In the genomic region with DNA sequence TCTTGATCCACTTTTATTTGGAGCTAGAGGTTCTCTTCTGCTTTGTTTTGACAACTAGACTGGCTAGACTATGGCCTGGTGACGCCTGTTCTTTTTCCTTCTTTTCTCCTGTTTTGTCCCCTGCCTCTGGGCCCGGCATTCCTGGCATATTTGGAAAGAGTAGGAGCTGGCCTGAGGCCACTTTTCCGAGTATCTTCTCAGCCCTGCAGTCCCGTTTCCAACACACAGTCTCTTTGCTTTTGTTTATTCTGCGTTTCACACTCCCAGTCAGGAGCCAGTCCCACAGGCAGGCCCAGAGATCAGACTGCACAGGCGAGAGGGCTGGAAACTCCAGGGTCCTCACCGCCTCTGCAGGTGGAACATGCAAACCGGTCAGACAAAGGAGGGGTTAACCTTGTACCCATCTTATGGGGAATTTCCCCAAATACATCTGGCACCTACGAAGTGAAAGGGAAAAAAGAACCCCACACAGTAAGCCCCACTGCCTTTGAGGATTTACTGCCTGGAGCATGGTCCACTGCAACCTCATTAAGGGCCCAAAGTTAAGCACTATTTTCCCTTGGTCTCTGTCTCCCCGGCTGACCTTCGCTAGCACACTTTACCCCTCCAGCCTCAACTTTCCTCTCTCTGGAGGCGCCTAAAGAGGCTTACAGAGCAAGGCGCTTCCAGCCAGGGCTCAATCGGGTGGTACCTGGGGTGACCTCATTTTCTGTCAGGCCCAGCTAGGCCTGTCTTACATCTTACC, we compare ENCODE assay signal across 1 cellular context.
A peak's percentile ranks its signal among the peaks of the same experiment; 100 is the strongest.
TF ChIP-seq lines count a peak whose summit lies in the region.

No MANE protein-coding gene starts in this region.

TF ChIP-seq in HepG2, 621 proteins besides CTCF, POLR2A, EP300 and RAD21 (continued from another document and continues in another):
- TF ChIP-seq, protein P1, sequence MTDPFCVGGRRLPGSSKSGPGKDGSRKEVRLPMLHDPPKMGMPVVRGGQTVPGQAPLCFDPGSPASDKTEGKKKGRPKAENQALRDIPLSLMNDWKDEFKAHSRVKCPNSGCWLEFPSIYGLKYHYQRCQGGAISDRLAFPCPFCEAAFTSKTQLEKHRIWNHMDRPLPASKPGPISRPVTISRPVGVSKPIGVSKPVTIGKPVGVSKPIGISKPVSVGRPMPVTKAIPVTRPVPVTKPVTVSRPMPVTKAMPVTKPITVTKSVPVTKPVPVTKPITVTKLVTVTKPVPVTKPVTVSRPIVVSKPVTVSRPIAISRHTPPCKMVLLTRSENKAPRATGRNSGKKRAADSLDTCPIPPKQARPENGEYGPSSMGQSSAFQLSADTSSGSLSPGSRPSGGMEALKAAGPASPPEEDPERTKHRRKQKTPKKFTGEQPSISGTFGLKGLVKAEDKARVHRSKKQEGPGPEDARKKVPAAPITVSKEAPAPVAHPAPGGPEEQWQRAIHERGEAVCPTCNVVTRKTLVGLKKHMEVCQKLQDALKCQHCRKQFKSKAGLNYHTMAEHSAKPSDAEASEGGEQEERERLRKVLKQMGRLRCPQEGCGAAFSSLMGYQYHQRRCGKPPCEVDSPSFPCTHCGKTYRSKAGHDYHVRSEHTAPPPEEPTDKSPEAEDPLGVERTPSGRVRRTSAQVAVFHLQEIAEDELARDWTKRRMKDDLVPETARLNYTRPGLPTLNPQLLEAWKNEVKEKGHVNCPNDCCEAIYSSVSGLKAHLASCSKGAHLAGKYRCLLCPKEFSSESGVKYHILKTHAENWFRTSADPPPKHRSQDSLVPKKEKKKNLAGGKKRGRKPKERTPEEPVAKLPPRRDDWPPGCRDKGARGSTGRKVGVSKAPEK (CRISPR knock-in tag; IDR thresholded peaks at IDR 0.05; ENCODE audit: borderline replicate concordance) = no peak
- no peak for TF ChIP-seq ZNF879 (CRISPR knock-in tag; IDR thresholded peaks at IDR 0.05)
- no peak for TF ChIP-seq RARG (CRISPR knock-in tag; IDR thresholded peaks at IDR 0.05; ENCODE audit: low read depth)
- no peak for TF ChIP-seq ZNF841 (CRISPR knock-in tag; IDR thresholded peaks at IDR 0.05; ENCODE audit: borderline replicate concordance)
- TF ChIP-seq, protein P2, sequence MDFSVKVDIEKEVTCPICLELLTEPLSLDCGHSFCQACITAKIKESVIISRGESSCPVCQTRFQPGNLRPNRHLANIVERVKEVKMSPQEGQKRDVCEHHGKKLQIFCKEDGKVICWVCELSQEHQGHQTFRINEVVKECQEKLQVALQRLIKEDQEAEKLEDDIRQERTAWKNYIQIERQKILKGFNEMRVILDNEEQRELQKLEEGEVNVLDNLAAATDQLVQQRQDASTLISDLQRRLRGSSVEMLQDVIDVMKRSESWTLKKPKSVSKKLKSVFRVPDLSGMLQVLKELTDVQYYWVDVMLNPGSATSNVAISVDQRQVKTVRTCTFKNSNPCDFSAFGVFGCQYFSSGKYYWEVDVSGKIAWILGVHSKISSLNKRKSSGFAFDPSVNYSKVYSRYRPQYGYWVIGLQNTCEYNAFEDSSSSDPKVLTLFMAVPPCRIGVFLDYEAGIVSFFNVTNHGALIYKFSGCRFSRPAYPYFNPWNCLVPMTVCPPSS (IDR thresholded peaks at IDR 0.05) = no peak
- TF ChIP-seq, protein P3, sequence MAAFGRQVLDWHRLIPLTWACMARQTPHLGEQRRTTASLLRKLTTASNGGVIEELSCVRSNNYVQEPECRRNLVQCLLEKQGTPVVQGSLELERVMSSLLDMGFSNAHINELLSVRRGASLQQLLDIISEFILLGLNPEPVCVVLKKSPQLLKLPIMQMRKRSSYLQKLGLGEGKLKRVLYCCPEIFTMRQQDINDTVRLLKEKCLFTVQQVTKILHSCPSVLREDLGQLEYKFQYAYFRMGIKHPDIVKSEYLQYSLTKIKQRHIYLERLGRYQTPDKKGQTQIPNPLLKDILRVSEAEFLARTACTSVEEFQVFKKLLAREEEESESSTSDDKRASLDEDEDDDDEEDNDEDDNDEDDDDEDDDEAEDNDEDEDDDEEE (CRISPR knock-in tag; IDR thresholded peaks at IDR 0.05) = no peak
- TF ChIP-seq ZNF235 (CRISPR knock-in tag; IDR thresholded peaks at IDR 0.05; ENCODE audit: borderline replicate concordance) = no peak
- peak; percentile 65 for TF ChIP-seq ZMYM4 (CRISPR knock-in tag; IDR thresholded peaks at IDR 0.05)
- TF ChIP-seq, protein P4, sequence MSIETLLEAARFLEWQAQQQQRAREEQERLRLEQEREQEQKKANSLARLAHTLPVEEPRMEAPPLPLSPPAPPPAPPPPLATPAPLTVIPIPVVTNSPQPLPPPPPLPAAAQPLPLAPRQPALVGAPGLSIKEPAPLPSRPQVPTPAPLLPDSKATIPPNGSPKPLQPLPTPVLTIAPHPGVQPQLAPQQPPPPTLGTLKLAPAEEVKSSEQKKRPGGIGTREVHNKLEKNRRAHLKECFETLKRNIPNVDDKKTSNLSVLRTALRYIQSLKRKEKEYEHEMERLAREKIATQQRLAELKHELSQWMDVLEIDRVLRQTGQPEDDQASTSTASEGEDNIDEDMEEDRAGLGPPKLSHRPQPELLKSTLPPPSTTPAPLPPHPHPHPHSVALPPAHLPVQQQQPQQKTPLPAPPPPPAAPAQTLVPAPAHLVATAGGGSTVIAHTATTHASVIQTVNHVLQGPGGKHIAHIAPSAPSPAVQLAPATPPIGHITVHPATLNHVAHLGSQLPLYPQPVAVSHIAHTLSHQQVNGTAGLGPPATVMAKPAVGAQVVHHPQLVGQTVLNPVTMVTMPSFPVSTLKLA (IDR thresholded peaks at IDR 0.05) = no peak
- TF ChIP-seq ZBTB3 (CRISPR knock-in tag; IDR thresholded peaks at IDR 0.05; ENCODE audit: borderline replicate concordance, low read depth) = peak; percentile 74; the same call in 1 of the 2 replicates
- TF ChIP-seq, protein P5, sequence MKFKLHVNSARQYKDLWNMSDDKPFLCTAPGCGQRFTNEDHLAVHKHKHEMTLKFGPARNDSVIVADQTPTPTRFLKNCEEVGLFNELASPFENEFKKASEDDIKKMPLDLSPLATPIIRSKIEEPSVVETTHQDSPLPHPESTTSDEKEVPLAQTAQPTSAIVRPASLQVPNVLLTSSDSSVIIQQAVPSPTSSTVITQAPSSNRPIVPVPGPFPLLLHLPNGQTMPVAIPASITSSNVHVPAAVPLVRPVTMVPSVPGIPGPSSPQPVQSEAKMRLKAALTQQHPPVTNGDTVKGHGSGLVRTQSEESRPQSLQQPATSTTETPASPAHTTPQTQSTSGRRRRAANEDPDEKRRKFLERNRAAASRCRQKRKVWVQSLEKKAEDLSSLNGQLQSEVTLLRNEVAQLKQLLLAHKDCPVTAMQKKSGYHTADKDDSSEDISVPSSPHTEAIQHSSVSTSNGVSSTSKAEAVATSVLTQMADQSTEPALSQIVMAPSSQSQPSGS (CRISPR knock-in tag; IDR thresholded peaks at IDR 0.05) = no peak
- no peak for TF ChIP-seq ZFP82 (CRISPR knock-in tag; IDR thresholded peaks at IDR 0.05; ENCODE audit: borderline replicate concordance)
- TF ChIP-seq, protein P6, sequence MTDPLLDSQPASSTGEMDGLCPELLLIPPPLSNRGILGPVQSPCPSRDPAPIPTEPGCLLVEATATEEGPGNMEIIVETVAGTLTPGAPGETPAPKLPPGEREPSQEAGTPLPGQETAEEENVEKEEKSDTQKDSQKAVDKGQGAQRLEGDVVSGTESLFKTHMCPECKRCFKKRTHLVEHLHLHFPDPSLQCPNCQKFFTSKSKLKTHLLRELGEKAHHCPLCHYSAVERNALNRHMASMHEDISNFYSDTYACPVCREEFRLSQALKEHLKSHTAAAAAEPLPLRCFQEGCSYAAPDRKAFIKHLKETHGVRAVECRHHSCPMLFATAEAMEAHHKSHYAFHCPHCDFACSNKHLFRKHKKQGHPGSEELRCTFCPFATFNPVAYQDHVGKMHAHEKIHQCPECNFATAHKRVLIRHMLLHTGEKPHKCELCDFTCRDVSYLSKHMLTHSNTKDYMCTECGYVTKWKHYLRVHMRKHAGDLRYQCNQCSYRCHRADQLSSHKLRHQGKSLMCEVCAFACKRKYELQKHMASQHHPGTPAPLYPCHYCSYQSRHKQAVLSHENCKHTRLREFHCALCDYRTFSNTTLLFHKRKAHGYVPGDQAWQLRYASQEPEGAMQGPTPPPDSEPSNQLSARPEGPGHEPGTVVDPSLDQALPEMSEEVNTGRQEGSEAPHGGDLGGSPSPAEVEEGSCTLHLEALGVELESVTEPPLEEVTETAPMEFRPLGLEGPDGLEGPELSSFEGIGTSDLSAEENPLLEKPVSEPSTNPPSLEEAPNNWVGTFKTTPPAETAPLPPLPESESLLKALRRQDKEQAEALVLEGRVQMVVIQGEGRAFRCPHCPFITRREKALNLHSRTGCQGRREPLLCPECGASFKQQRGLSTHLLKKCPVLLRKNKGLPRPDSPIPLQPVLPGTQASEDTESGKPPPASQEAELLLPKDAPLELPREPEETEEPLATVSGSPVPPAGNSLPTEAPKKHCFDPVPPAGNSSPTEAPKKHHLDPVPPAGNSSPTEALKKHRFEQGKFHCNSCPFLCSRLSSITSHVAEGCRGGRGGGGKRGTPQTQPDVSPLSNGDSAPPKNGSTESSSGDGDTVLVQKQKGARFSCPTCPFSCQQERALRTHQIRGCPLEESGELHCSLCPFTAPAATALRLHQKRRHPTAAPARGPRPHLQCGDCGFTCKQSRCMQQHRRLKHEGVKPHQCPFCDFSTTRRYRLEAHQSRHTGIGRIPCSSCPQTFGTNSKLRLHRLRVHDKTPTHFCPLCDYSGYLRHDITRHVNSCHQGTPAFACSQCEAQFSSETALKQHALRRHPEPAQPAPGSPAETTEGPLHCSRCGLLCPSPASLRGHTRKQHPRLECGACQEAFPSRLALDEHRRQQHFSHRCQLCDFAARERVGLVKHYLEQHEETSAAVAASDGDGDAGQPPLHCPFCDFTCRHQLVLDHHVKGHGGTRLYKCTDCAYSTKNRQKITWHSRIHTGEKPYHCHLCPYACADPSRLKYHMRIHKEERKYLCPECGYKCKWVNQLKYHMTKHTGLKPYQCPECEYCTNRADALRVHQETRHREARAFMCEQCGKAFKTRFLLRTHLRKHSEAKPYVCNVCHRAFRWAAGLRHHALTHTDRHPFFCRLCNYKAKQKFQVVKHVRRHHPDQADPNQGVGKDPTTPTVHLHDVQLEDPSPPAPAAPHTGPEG (CRISPR knock-in tag; IDR thresholded peaks at IDR 0.05) = peak; percentile 89; the same call in 1 of the 2 replicates
- TF ChIP-seq, protein P7, sequence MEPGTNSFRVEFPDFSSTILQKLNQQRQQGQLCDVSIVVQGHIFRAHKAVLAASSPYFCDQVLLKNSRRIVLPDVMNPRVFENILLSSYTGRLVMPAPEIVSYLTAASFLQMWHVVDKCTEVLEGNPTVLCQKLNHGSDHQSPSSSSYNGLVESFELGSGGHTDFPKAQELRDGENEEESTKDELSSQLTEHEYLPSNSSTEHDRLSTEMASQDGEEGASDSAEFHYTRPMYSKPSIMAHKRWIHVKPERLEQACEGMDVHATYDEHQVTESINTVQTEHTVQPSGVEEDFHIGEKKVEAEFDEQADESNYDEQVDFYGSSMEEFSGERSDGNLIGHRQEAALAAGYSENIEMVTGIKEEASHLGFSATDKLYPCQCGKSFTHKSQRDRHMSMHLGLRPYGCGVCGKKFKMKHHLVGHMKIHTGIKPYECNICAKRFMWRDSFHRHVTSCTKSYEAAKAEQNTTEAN (CRISPR knock-in tag; conservative IDR thresholded peaks at IDR 0.05) = peak; percentile 51; the same call in 1 of the 2 replicates
- TF ChIP-seq NFIB (CRISPR knock-in tag; IDR thresholded peaks at IDR 0.05; ENCODE audit: borderline replicate concordance) = no peak
- TF ChIP-seq SNRNP70 (IDR thresholded peaks at IDR 0.05; ENCODE audit: low read depth, low read length) = no peak
- TF ChIP-seq, protein P8, sequence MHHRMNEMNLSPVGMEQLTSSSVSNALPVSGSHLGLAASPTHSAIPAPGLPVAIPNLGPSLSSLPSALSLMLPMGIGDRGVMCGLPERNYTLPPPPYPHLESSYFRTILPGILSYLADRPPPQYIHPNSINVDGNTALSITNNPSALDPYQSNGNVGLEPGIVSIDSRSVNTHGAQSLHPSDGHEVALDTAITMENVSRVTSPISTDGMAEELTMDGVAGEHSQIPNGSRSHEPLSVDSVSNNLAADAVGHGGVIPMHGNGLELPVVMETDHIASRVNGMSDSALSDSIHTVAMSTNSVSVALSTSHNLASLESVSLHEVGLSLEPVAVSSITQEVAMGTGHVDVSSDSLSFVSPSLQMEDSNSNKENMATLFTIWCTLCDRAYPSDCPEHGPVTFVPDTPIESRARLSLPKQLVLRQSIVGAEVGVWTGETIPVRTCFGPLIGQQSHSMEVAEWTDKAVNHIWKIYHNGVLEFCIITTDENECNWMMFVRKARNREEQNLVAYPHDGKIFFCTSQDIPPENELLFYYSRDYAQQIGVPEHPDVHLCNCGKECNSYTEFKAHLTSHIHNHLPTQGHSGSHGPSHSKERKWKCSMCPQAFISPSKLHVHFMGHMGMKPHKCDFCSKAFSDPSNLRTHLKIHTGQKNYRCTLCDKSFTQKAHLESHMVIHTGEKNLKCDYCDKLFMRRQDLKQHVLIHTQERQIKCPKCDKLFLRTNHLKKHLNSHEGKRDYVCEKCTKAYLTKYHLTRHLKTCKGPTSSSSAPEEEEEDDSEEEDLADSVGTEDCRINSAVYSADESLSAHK (CRISPR knock-in tag; IDR thresholded peaks at IDR 0.05; ENCODE audit: borderline replicate concordance) = no peak
- peak; percentile 50; the same call in 1 of the 2 replicates for TF ChIP-seq THAP11 (CRISPR knock-in tag; IDR thresholded peaks at IDR 0.05)
- TF ChIP-seq CCDC6 (CRISPR knock-in tag; IDR thresholded peaks at IDR 0.05) = 0 out of 2 replicates have a peak, but pooled peaks have one; percentile 4
- no peak for TF ChIP-seq ZNF431 (CRISPR knock-in tag; IDR thresholded peaks at IDR 0.05; ENCODE audit: borderline replicate concordance, low read depth)
- TF ChIP-seq KLF11 (CRISPR knock-in tag; IDR thresholded peaks at IDR 0.05) = no peak
- peak; percentile 91; the same call in 1 of the 2 replicates for TF ChIP-seq ZSCAN29 (CRISPR knock-in tag; conservative IDR thresholded peaks at IDR 0.05)
- TF ChIP-seq POGZ (CRISPR knock-in tag; IDR thresholded peaks at IDR 0.05) = no peak; the same call in 1 of the 2 replicates
- TF ChIP-seq SIN3A (IDR thresholded peaks at IDR 0.05; ENCODE audit: borderline replicate concordance, low read depth, low read length) = 0 out of 2 replicates have a peak, but pooled peaks have one; percentile 6
- no peak for TF ChIP-seq U2AF1 (optimal IDR thresholded peaks at IDR 0.05; ENCODE audit: low read depth, low read length)
- no peak for TF ChIP-seq EEA1 (CRISPR knock-in tag; IDR thresholded peaks at IDR 0.05; ENCODE audit: borderline replicate concordance)
- TF ChIP-seq MZF1 (CRISPR knock-in tag; IDR thresholded peaks at IDR 0.05; ENCODE audit: borderline replicate concordance) = no peak
- peak; percentile 55; the same call in 1 of the 2 replicates for TF ChIP-seq RBFOX2 (IDR thresholded peaks at IDR 0.05; ENCODE audit: low read depth, low read length)
- TF ChIP-seq ZNF782 (CRISPR knock-in tag; IDR thresholded peaks at IDR 0.05; ENCODE audit: borderline replicate concordance) = 0 out of 2 replicates have a peak, but pooled peaks have one; percentile 49
- no peak for TF ChIP-seq ZNF709 (CRISPR knock-in tag; IDR thresholded peaks at IDR 0.05)
- no peak for TF ChIP-seq ZNF781 (CRISPR knock-in tag; IDR thresholded peaks at IDR 0.05; ENCODE audit: borderline replicate concordance, not compliant biosample characterization)
- peak; percentile 72 for TF ChIP-seq POLR2G (IDR thresholded peaks at IDR 0.05; ENCODE audit: low read depth, low read length)
- TF ChIP-seq, protein P9, sequence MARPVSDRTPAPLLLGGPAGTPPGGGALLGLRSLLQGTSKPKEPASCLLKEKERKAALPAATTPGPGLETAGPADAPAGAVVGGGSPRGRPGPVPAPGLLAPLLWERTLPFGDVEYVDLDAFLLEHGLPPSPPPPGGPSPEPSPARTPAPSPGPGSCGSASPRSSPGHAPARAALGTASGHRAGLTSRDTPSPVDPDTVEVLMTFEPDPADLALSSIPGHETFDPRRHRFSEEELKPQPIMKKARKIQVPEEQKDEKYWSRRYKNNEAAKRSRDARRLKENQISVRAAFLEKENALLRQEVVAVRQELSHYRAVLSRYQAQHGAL (CRISPR knock-in tag; IDR thresholded peaks at IDR 0.05; ENCODE audit: not compliant biosample characterization) = no peak
- TF ChIP-seq ZNF256 (CRISPR knock-in tag; conservative IDR thresholded peaks at IDR 0.05) = no peak
- no peak; the same call in 1 of the 2 replicates for TF ChIP-seq ZNF143 (CRISPR knock-in tag; IDR thresholded peaks at IDR 0.05)
- no peak for TF ChIP-seq ZNF263 (CRISPR knock-in tag; IDR thresholded peaks at IDR 0.05)
- no peak for TF ChIP-seq KDM4B (CRISPR knock-in tag; IDR thresholded peaks at IDR 0.05)
- TF ChIP-seq ZNF563 (CRISPR knock-in tag; IDR thresholded peaks at IDR 0.05) = no peak
